ENCODE assay signal across 8 cellular contexts in the genomic region with DNA sequence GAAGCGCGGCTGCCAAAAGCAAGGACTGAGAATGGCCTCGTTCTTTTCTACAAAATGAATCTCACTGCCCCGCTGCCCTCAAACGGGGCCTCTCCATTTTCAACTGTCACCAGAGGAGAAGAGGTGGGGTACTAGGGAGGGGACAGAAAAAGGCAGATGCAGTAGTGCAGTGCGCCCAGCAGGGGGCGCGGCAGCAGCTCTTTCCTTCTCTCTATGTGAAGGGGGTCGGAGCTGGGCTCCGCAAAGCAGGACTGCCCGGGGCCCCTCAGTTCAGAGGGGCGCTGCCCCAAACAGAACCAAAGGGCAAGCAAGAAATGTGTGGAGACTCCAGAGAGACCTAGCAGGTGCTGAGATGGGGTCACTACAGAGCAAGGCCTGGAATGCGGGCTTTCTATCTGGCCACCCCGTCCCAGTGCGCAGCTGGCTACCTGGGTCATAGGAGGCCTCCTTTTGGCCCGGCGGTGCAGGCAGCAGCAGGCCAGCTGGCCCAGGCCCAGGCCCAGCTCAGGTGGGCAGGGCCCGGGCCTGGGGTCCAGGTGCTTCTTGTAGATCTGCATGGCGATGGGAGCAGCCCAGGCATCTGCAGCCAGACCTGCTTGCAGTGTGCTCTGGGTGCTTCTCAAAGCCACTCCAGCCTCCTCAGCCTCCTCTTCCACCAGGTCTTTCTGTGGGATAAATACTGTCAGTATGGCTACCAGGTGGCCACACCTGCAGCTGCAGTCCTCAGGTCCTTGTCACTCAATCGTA. TPM values are rescaled to one million over a fixed set of nuclear protein-coding genes. Genes with fewer than 3 reads are reported as not detected.
DNase-seq lines count a peak whose midpoint lies in the region; ATAC-seq lines count a peak whose summit lies in the region.

No MANE protein-coding gene starts in this region.

- no peaks in the 10 kb centered on the region for H3K36me3 Mint-ChIP-seq in activated naive CD8-positive, alpha-beta T cell

- H3K4me3 Mint-ChIP-seq in activated naive CD8-positive, alpha-beta T cell = no peak overlapping the region

- DNase-seq in Ammon's horn (ENCODE audit: low spot score) = peak; percentile 51
- peak; percentile 53 for DNase-seq in OCI-M1 (lab: John Stamatoyannopoulos, UW)
- DNase-seq in left cardiac atrium = no peak
- peak; percentile 27 to 37 for DNase-seq in stimulated activated CD4-positive, alpha-beta T cell treated with anti-CD3 and anti-CD28 coated beads, Interleukin-1b, Interleukin-23, amount 100 ng/mL, for 4 hours (ENCODE audit: low read depth in 2 of 2)

- H3K27ac Mint-ChIP-seq in activated naive CD8-positive, alpha-beta T cell = peak overlapping the region; percentile 28

- ATAC-seq in GM18508 (IDR thresholded peaks at IDR 0.05; ENCODE audit: insufficient read depth, unreplicated experiment) (peak; percentile 44), left cardiac atrium (peak; percentile 72 to 74), HG02610 (IDR thresholded peaks at IDR 0.05; ENCODE audit: unreplicated experiment) (no peak), GM18907 (IDR thresholded peaks at IDR 0.05; ENCODE audit: unreplicated experiment) (no peak)

- no peaks in the 10 kb centered on the region for H3K27me3 Mint-ChIP-seq in activated naive CD8-positive, alpha-beta T cell

- H3K4me1 Mint-ChIP-seq in activated naive CD8-positive, alpha-beta T cell (ENCODE audit: low read depth) = peaks cover 14% of the 10 kb centered on the region

- intact Hi-C loops in left cardiac atrium (cut with DNase I) = no loop called here

- no peaks in the 10 kb centered on the region for H3K9me3 Mint-ChIP-seq in activated naive CD8-positive, alpha-beta T cell (ENCODE audit: low read depth)

RNA-seq across cellular contexts. Expression of gene IRAK1, which starts 5.9 kb away (rescaled TPM):
- total RNA-seq in left cardiac atrium = 10 to 100 TPM; 47.2 to 58.6 TPM

RNA-seq across cellular contexts. Expression of gene TMEM187, which starts 41.2 kb away (rescaled TPM):
- 1 to 10 TPM; 7.7 to 9.2 TPM for total RNA-seq in left cardiac atrium

RNA-seq across cellular contexts. Expression of gene HCFC1, which starts 42.2 kb away (rescaled TPM):
- 10 to 100 TPM; 30.4 to 35.7 TPM for total RNA-seq in left cardiac atrium

Comparison
In these comparisons a context has a peak if more than half of its experiments do, and no peak if none do; other contexts are left out.
1. ATAC-seq: peak in GM18508 (single experiment) and left cardiac atrium (2 of 2); none in HG02610 (single experiment) and GM18907 (single experiment).